Comparison of ENCODE assay signal across 27 cellular contexts in genomic region chr7:111162692-111163091, GRCh38.
"Had no signal": no experiment of that assay in that cellular context is flagged by ENCODE, and none has a peak within 500 bp of the region (broad histone marks: within the 10 kb centered on the region; RNA-seq: fewer than 3 reads in every experiment).

No MANE protein-coding gene starts in this region.

- H3K4me3 ChIP-seq: coronary artery, dorsolateral prefrontal cortex, gastrocnemius medialis, pancreas, prostate gland, smooth muscle cell, tibial artery, upper lobe of right lung had no signal

- H3K27me3 ChIP-seq: dorsolateral prefrontal cortex, gastrocnemius medialis, pancreas, tibial artery, upper lobe of right lung had no signal

- ATAC-seq: activated naive CD4-positive, alpha-beta T cell treated with anti-CD3 and anti-CD28 coated beads, Interleukin-2, amount 50 U/mL, for 72 hours; activated T-cell treated with anti-CD3 and anti-CD28 coated beads, Interleukin-2, amount 50 U/mL, for 72 hours; gastrocnemius medialis; left cardiac atrium; naive thymus-derived CD4-positive, alpha-beta T cell; pancreas; stimulated activated memory B cell treated with anti-CD40 and anti-IgM and Interleukin-4, amounts not matched to agents 10 μg/mL and 1 μg/mL and 100 μg/mL, for 72 hours; stimulated activated naive CD8-positive, alpha-beta T cell treated with anti-CD3 and anti-CD28 coated beads, Interleukin-15, amount 100 ng/mL, for 72 hours; upper lobe of right lung had no signal

- H3K9me3 ChIP-seq: gastrocnemius medialis, pancreas, prostate gland, tibial artery, upper lobe of right lung had no signal

- H3K36me3 ChIP-seq: gastrocnemius medialis, pancreas, prostate gland, tibial artery, upper lobe of right lung had no signal

- H3K27ac ChIP-seq: coronary artery, dorsolateral prefrontal cortex, gastrocnemius medialis, pancreas, prostate gland, tibial artery, upper lobe of right lung had no signal

- DNase-seq: activated CD4-positive, alpha-beta T cell treated with anti-CD3 and anti-CD28 coated beads for 4 hours; activated CD4-positive, alpha-beta T cell treated with anti-CD3 and anti-CD28 coated beads, Interleukin-2, amount 50 U/mL, for 4 hours; activated naive CD4-positive, alpha-beta T cell; activated T-cell treated with anti-CD3 and anti-CD28 coated beads for 4 hours; activated T-cell treated with anti-CD3 and anti-CD28 coated beads, Interleukin-2, amount 50 U/mL, for 72 hours; dorsolateral prefrontal cortex; effector memory CD4-positive, alpha-beta T cell; gastrocnemius medialis; glutamatergic neuron; islet precursor cell; left cardiac atrium; midbrain; naive thymus-derived CD4-positive, alpha-beta T cell; nucleus accumbens; pancreas; stimulated activated CD4-positive, alpha-beta T cell treated with anti-CD3 and anti-CD28 coated beads, Interleukin-1b, Interleukin-23, amount 100 ng/mL, for 48 hours; stimulated activated CD4-positive, alpha-beta T cell treated with anti-CD3 and anti-CD28 coated beads, Interleukin-4, amount 100 ng/mL, for 4 hours; stimulated activated CD8-positive, alpha-beta memory T cell treated with anti-CD3 and anti-CD28 coated beads, Interleukin-4, amount 100 ng/mL, for 48 hours; stimulated activated naive CD8-positive, alpha-beta T cell treated with anti-CD3 and anti-CD28 coated beads, Interleukin-15, amount 100 ng/mL, for 72 hours; substantia nigra; tibial artery; upper lobe of right lung had no signal

- H3K4me2 ChIP-seq: smooth muscle cell had no signal

- H3K4me1 ChIP-seq: gastrocnemius medialis, pancreas, prostate gland, upper lobe of right lung had no signal
